ENCODE assay signal across 20 cellular contexts in genomic region chr1:20447794-20448193, GRCh38. TPM values are rescaled to one million over a fixed set of nuclear protein-coding genes. Genes with fewer than 3 reads are reported as not detected.
A peak's percentile ranks its signal among the peaks of the same experiment; 100 is the strongest.
DNase-seq lines count a peak whose midpoint lies in the region; ATAC-seq, FAIRE-seq and TF ChIP-seq lines count a peak whose summit lies in the region.
"Had no signal": no experiment of that assay in that cellular context is flagged by ENCODE, and none has a peak within 500 bp of the region (broad histone marks: within the 10 kb centered on the region; RNA-seq: fewer than 3 reads in every experiment).

No MANE protein-coding gene starts in this region.

- H3K4me2 ChIP-seq in HepG2 (ENCODE audit: low read depth, low read length) (no peak overlapping the region), neural progenitor cell (peak overlapping the region; percentile 60)
- H3K4me2 ChIP-seq: BLaER1 had no signal

- H3K4me1 Mint-ChIP-seq in neural progenitor cell: peaks cover 36% of the 10 kb centered on the region
- H3K4me1 Mint-ChIP-seq in activated naive CD8-positive, alpha-beta T cell treated with anti-CD3 and anti-CD28 coated beads, Interleukin-2, amount 50 U/mL, for 24 hours: no peaks in the 10 kb centered on the region
- H3K4me1 Mint-ChIP-seq: CD14-positive monocyte; CD4-positive, alpha-beta memory T cell had no signal

- DNase-seq in HepG2 (ENCODE audit: low spot score) (no peak), right lobe of liver (no peak), dorsolateral prefrontal cortex (no peak), neural progenitor cell (ENCODE audit: low spot score) (no peak)
- DNase-seq in activated naive CD8-positive, alpha-beta T cell treated with anti-CD3 and anti-CD28 coated beads, Interleukin-2, amount 50 U/mL, for 24 hours: no peak
- DNase-seq: 8988T; CD4-positive, alpha-beta memory T cell; DMS153; DMS79; GDM1; GOT3; HFFc6 had no signal

- H3K9ac ChIP-seq in HepG2 (ENCODE audit: insufficient read depth, low read depth, low read length) (no peak overlapping the region), neural progenitor cell (no peak overlapping the region)
- H3K9ac ChIP-seq: BLaER1 had no signal

- no peak overlapping the region for H2AFZ ChIP-seq in HepG2 (ENCODE audit: low read length)
- H2AFZ ChIP-seq in neural progenitor cell (replicated peaks): no peak overlapping the region

- no peak for TF ChIP-seq CTCF in HepG2 (CRISPR knock-in tag; IDR thresholded peaks at IDR 0.05)
- no peak for TF ChIP-seq CTCF in right lobe of liver (IDR thresholded peaks at IDR 0.05)
- no peak for TF ChIP-seq CTCF in dorsolateral prefrontal cortex (IDR thresholded peaks at IDR 0.05 in 54 of 56, conservative IDR thresholded peaks at IDR 0.05 in 2 of 56; ENCODE audit: low read depth in 1 of 56, partially characterized antibody in 56 of 56)
- TF ChIP-seq CTCF in neural progenitor cell (IDR thresholded peaks at IDR 0.05): no peak

- peaks cover 28% of the 10 kb centered on the region for H3F3A ChIP-seq in neural progenitor cell (ENCODE audit: low read depth)

- no peak for TF ChIP-seq RAD21 in HepG2 (CRISPR knock-in tag; IDR thresholded peaks at IDR 0.05)

- no peaks in the 10 kb centered on the region for H3K36me3 ChIP-seq in HepG2 (replicated peaks in 1 of 2; ENCODE audit: control insufficient read depth in 1 of 2, insufficient read depth in 2 of 2, low read length in 2 of 2)
- no peaks in the 10 kb centered on the region for H3K36me3 ChIP-seq in right lobe of liver
- H3K36me3 ChIP-seq in neural progenitor cell: no peaks in the 10 kb centered on the region
- H3K36me3 ChIP-seq: BLaER1 had no signal

- CTCF ChIA-PET in HepG2 (lab: Yijun Ruan, JAX; ENCODE audit: low intra/inter-chr PET ratio, low total read pairs): no interaction called here

- no peak for FAIRE-seq in HepG2 (lab: Jason Lieb, UNC)
- FAIRE-seq: GM12892, GM18507, HTR-8/SVneo had no signal

- intact Hi-C loops in HepG2 (cut with micrococcal nuclease; ENCODE audit: unreplicated experiment) (no loop called here), right lobe of liver (cut with DNase I) (no loop called here), dorsolateral prefrontal cortex (cut with DNase I) (loop anchor here (2.0 to 5.0 kb wide), 3 partner anchors 15 to 40 kb away; partner anchors contain the start of gene CAMK2N1 (in 1 of the 2))

- no peaks in the 10 kb centered on the region for H4K20me1 ChIP-seq in HepG2 (ENCODE audit: insufficient read depth, low read length)
- H4K20me1 ChIP-seq in neural progenitor cell (ENCODE audit: low read depth): no peaks in the 10 kb centered on the region
- H4K20me1 ChIP-seq: BLaER1 had no signal

- no peak overlapping the region for H3K4me3 Mint-ChIP-seq in neural progenitor cell
- H3K4me3 Mint-ChIP-seq in activated naive CD8-positive, alpha-beta T cell treated with anti-CD3 and anti-CD28 coated beads, Interleukin-2, amount 50 U/mL, for 24 hours: no peak overlapping the region
- H3K4me3 Mint-ChIP-seq: CD14-positive monocyte; CD4-positive, alpha-beta memory T cell; HFFc6 had no signal

- in situ Hi-C loops in HepG2 (cut with HindIII; ENCODE audit: extremely low pct_ligation_motif_present, low pct_unique_long_range_greater_than_20kb): no loop called here

- TF ChIP-seq EP300 in HepG2 (IDR thresholded peaks at IDR 0.05; ENCODE audit: low read depth in 2 of 2, low read length in 2 of 2) (no peak), HepG2 (CRISPR knock-in tag; IDR thresholded peaks at IDR 0.05; ENCODE audit: borderline replicate concordance) (no peak)

- H3K4me1 ChIP-seq in HepG2 (ENCODE audit: insufficient read depth, low read length): peaks cover 21% of the 10 kb centered on the region
- H3K4me1 ChIP-seq in right lobe of liver: no peaks in the 10 kb centered on the region
- peaks cover 37% of the 10 kb centered on the region for H3K4me1 ChIP-seq in neural progenitor cell
- H3K4me1 ChIP-seq: BLaER1 had no signal

- POLR2A ChIA-PET in HepG2 (lab: Yijun Ruan, JAX): no interaction called here

- 80% methylated on average over 7 of the region's 7 CpGs for WGBS in HepG2 (ENCODE audit: low lambda C conversion rate)
- 94% methylated on average over 7 of the region's 7 CpGs for WGBS in right lobe of liver (ENCODE audit: insufficient coverage, low coverage, low lambda C conversion rate, missing lambda C conversion rate)

- H3K27me3 ChIP-seq in HepG2 (ENCODE audit: control insufficient read depth in 1 of 2, insufficient read depth in 2 of 2, low read length in 2 of 2): peaks cover 1 to 5% of the 10 kb centered on the region in 2 experiments; a peak in 1 of 5 replicates
- no peaks in the 10 kb centered on the region for H3K27me3 ChIP-seq in right lobe of liver
- no peaks in the 10 kb centered on the region for H3K27me3 ChIP-seq in dorsolateral prefrontal cortex
- H3K27me3 ChIP-seq in neural progenitor cell: no peaks in the 10 kb centered on the region
- H3K27me3 ChIP-seq: BLaER1 had no signal

- TF ChIP-seq POLR2A in HepG2 (IDR thresholded peaks at IDR 0.05; ENCODE audit: insufficient read depth in 1 of 2, low read depth in 2 of 2, low read length in 2 of 2): no peak
- TF ChIP-seq POLR2A in right lobe of liver (IDR thresholded peaks at IDR 0.05): no peak

- H3K79me2 ChIP-seq in HepG2 (ENCODE audit: insufficient read depth, low read length): no peaks in the 10 kb centered on the region
- no peaks in the 10 kb centered on the region for H3K79me2 ChIP-seq in neural progenitor cell (ENCODE audit: low read depth)

- ATAC-seq in HepG2 (no peak), right lobe of liver (no peak), GM18520 (IDR thresholded peaks at IDR 0.05; ENCODE audit: unreplicated experiment) (no peak), SK-N-SH treated with all-trans-retinoic acid at 6 μM for 48 hours (no peak)
- no peak for ATAC-seq in activated naive CD8-positive, alpha-beta T cell treated with anti-CD3 and anti-CD28 coated beads, Interleukin-2, amount 50 U/mL, for 24 hours
- ATAC-seq: HCT116 had no signal

- H3K27ac ChIP-seq in HepG2 (ENCODE audit: extremely low read length, insufficient read depth, low read length): no peak overlapping the region
- H3K27ac ChIP-seq in right lobe of liver: no peak overlapping the region
- H3K27ac ChIP-seq in dorsolateral prefrontal cortex: peak overlapping the region in 58 of 59 donors; percentile 40 to 97 (median 88)
- H3K27ac ChIP-seq in neural progenitor cell: no peak overlapping the region
- H3K27ac ChIP-seq: BLaER1 had no signal

- H3K36me3 Mint-ChIP-seq in neural progenitor cell: no peaks in the 10 kb centered on the region
- H3K36me3 Mint-ChIP-seq in activated naive CD8-positive, alpha-beta T cell treated with anti-CD3 and anti-CD28 coated beads, Interleukin-2, amount 50 U/mL, for 24 hours (ENCODE audit: low read depth): no peaks in the 10 kb centered on the region
- H3K36me3 Mint-ChIP-seq: CD14-positive monocyte; CD4-positive, alpha-beta memory T cell had no signal

- peaks cover 9% of the 10 kb centered on the region for H3K27me3 Mint-ChIP-seq in neural progenitor cell (ENCODE audit: insufficient read depth, low read depth)
- H3K27me3 Mint-ChIP-seq in activated naive CD8-positive, alpha-beta T cell treated with anti-CD3 and anti-CD28 coated beads, Interleukin-2, amount 50 U/mL, for 24 hours: peaks cover 17% of the 10 kb centered on the region

- no peak overlapping the region for H3K27ac Mint-ChIP-seq in neural progenitor cell
- no peak overlapping the region for H3K27ac Mint-ChIP-seq in activated naive CD8-positive, alpha-beta T cell treated with anti-CD3 and anti-CD28 coated beads, Interleukin-2, amount 50 U/mL, for 24 hours
- H3K27ac Mint-ChIP-seq: CD14-positive monocyte; CD4-positive, alpha-beta memory T cell; HFFc6 had no signal

- H3K4me3 ChIP-seq in HepG2 (replicated peaks in 1 of 3; ENCODE audit: insufficient read depth in 1 of 3, low read depth in 2 of 3, low read length in 3 of 3) (no peak overlapping the region), right lobe of liver (no peak overlapping the region), dorsolateral prefrontal cortex (no peak overlapping the region), neural progenitor cell (no peak overlapping the region)
- H3K4me3 ChIP-seq: BLaER1 had no signal

- no peaks in the 10 kb centered on the region for H3K9me3 Mint-ChIP-seq in neural progenitor cell
- no peaks in the 10 kb centered on the region for H3K9me3 Mint-ChIP-seq in activated naive CD8-positive, alpha-beta T cell treated with anti-CD3 and anti-CD28 coated beads, Interleukin-2, amount 50 U/mL, for 24 hours
- H3K9me3 Mint-ChIP-seq: CD4-positive, alpha-beta memory T cell; HFFc6 had no signal

- no peaks in the 10 kb centered on the region for H3K9me3 ChIP-seq in HepG2 (ENCODE audit: low read length)
- H3K9me3 ChIP-seq in right lobe of liver: no peaks in the 10 kb centered on the region
- no peaks in the 10 kb centered on the region for H3K9me3 ChIP-seq in neural progenitor cell (ENCODE audit: low read depth)
- H3K9me3 ChIP-seq: BLaER1 had no signal

- no TSS peak for BruUV-seq in HepG2 (replicated peaks; lab: Mats Ljungman, UMichigan)

TF ChIP-seq in SK-N-SH treated with all-trans-retinoic acid at 6 μM for 48 hours, 23 proteins besides CTCF, POLR2A, EP300 and RAD21 (continues in another document):
- TF ChIP-seq ARNTL (CRISPR knock-in tag; IDR thresholded peaks at IDR 0.05; ENCODE audit: borderline replicate concordance, low read depth): no peak

RNA-seq across cellular contexts. Expression of gene CAMK2N1, which starts 38.2 kb away (rescaled TPM):
- total RNA-seq in HepG2 (2016; rRNA removed; fragmentation: Illumina TruSeq; extraction: Trizol): 38.6 and 44.3 TPM in 2 replicates
- 53.6 and 65.2 TPM in 2 replicates for total RNA-seq in HepG2 (2016; cell fraction: cytosol; rRNA removed; fragmentation: Illumina TruSeq; extraction: Trizol; ENCODE audit: low read depth)
- total RNA-seq in HepG2 (2016; cell fraction: insoluble cytoplasmic fraction; rRNA removed; fragmentation: Illumina TruSeq; extraction: Trizol): 39.6 and 42.8 TPM in 2 replicates
- total RNA-seq in HepG2 (2016; cell fraction: membrane; rRNA removed; fragmentation: Illumina TruSeq; extraction: Trizol): 110 and 117 TPM in 2 replicates
- total RNA-seq in HepG2 (2016; cell fraction: nucleus; rRNA removed; fragmentation: Illumina TruSeq; extraction: Trizol): 21.4 and 29.3 TPM in 2 replicates
- polyA plus RNA-seq in HepG2 (2011; rRNA removed): 32.7 and 38.0 TPM in 2 replicates
- 27.0 and 40.8 TPM in 2 replicates for polyA plus RNA-seq in HepG2 (2011; cell fraction: cytosol; rRNA removed)
- polyA plus RNA-seq in HepG2 (2011; cell fraction: nucleus; rRNA removed): 23.2 and 28.1 TPM in 2 replicates
- polyA plus RNA-seq in HepG2 (2012): 108 and 112 TPM in 2 replicates
- polyA plus RNA-seq in HepG2 (2016; cell fraction: cytosol; fragmentation: Illumina TruSeq; extraction: Trizol; ENCODE audit: low read depth): 238 and 250 TPM in 2 replicates
- polyA plus RNA-seq in HepG2 (2016; cell fraction: insoluble cytoplasmic fraction; fragmentation: Illumina TruSeq; extraction: Trizol; ENCODE audit: low read depth): 120 and 152 TPM in 2 replicates
- 340 and 368 TPM in 2 replicates for polyA plus RNA-seq in HepG2 (2016; cell fraction: membrane; fragmentation: Illumina TruSeq; extraction: Trizol; ENCODE audit: low read depth)
- 110 and 112 TPM in 2 replicates for polyA plus RNA-seq in HepG2 (2016; cell fraction: nucleus; fragmentation: Illumina TruSeq; extraction: Trizol; ENCODE audit: insufficient read depth, low read depth)
- polyA minus RNA-seq in HepG2 (2011; rRNA and poly(A)+ RNA removed; ENCODE audit: low replicate concordance): 0.12 and 20.9 TPM in 2 replicates
- 34.7 and 39.2 TPM in 2 replicates for polyA minus RNA-seq in HepG2 (2011; cell fraction: cytosol; rRNA and poly(A)+ RNA removed)
- polyA minus RNA-seq in HepG2 (2011; cell fraction: nucleus; rRNA and poly(A)+ RNA removed): 19.4 and 21.5 TPM in 2 replicates
- 10 to 100 TPM; 10.4 to 30.2 (median 20.1) TPM for total RNA-seq in right lobe of liver
- total RNA-seq in dorsolateral prefrontal cortex: 100 to 1,000 TPM; 248 to 798 (median 441) TPM
- 6.0 and 11.4 TPM in 2 replicates for total RNA-seq in neural progenitor cell (ENCODE audit: low replicate concordance)
- polyA plus RNA-seq: CD14-positive monocyte had no signal

Comparison
In these comparisons a context has a peak if more than half of its experiments do, and no peak if none do; other contexts are left out.
1. H3K27ac ChIP-seq: peak in dorsolateral prefrontal cortex (58 of 59); none in HepG2 (single experiment), right lobe of liver (0 of 3) and neural progenitor cell (single experiment).
2. intact Hi-C loops: an anchor here in dorsolateral prefrontal cortex (2.0 to 5.0 kb wide); none called in HepG2 and right lobe of liver.